ENCODE assay signal across 1 cellular context in the genomic region with DNA sequence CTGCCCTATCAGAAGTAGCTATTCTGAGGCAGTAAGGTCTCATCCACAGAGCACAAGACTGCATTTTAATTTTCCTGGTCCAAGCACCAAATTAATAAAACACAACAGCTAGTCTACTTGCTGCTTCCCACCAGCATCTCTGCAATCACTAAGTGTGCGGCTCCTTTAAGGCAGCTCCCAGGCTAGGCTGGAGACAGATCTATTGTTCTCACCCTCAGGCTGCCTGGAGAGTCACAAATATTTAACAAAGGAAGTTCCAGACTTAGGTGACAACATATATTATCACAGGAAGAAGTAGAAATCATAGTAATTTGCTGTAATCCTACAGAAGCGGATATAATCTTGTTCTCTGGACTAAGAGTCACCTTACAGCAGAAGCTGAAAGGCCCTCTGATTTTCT.
TF ChIP-seq lines count a peak whose summit lies in the region.

No MANE protein-coding gene starts in this region.

TF ChIP-seq in A549, 52 proteins besides CTCF, POLR2A, EP300 and RAD21:
- TF ChIP-seq GATA3 (IDR thresholded peaks at IDR 0.05; ENCODE audit: borderline replicate concordance) (no peak), CBX8 (IDR thresholded peaks at IDR 0.05) (no peak)
